ENCODE assay signal across 10 cellular contexts in genomic region chr4:89298788-89299152, GRCh38.
DNase-seq lines count a peak whose midpoint lies in the region; TF ChIP-seq lines count a peak whose summit lies in the region.
"Had no signal": no experiment of that assay in that cellular context is flagged by ENCODE, and none has a peak within 500 bp of the region (broad histone marks: within the 10 kb centered on the region; RNA-seq: fewer than 3 reads in every experiment).

No MANE protein-coding gene starts in this region.

- H3K27me3 Mint-ChIP-seq in dendritic cell treated with granulocyte-macrophage colony-stimulating factor and Interleukin-4, amounts not matched to agents 40 ng/mL and 50 ng/mL, for 4 days: no peaks in the 10 kb centered on the region

- H3K4me1 ChIP-seq in rectal smooth muscle tissue (ENCODE audit: control insufficient read depth, insufficient read depth, low read length): no peaks in the 10 kb centered on the region

- no peaks in the 10 kb centered on the region for H3K9me3 Mint-ChIP-seq in dendritic cell treated with granulocyte-macrophage colony-stimulating factor and Interleukin-4, amounts not matched to agents 40 ng/mL and 50 ng/mL, for 4 days

- H3K27me3 ChIP-seq in rectal smooth muscle tissue (ENCODE audit: control insufficient read depth, insufficient read depth, low read length): no peaks in the 10 kb centered on the region

- peak overlapping the region; percentile 75 for H3K27ac Mint-ChIP-seq in dendritic cell treated with granulocyte-macrophage colony-stimulating factor and Interleukin-4, amounts not matched to agents 40 ng/mL and 50 ng/mL, for 4 days

- TF ChIP-seq CTCF in GM20000 (IDR thresholded peaks at IDR 0.05; ENCODE audit: extremely low read depth, missing control alignments): no peak

- no peaks in the 10 kb centered on the region for H3K36me3 Mint-ChIP-seq in dendritic cell treated with granulocyte-macrophage colony-stimulating factor and Interleukin-4, amounts not matched to agents 40 ng/mL and 50 ng/mL, for 4 days (ENCODE audit: low read depth)

- no peak overlapping the region for H3K9ac ChIP-seq in rectal smooth muscle tissue (ENCODE audit: low read length)

- intact Hi-C loops in dendritic cell treated with granulocyte-macrophage colony-stimulating factor and Interleukin-4, amounts not matched to agents 40 ng/mL and 50 ng/mL, for 4 days (cut with micrococcal nuclease): no loop called here

- no peak overlapping the region for H3K27ac ChIP-seq in rectal smooth muscle tissue (ENCODE audit: low read depth, low read length)
- H3K27ac ChIP-seq: epithelial cell of prostate had no signal

- peak overlapping the region; percentile 56 for H3K4me3 ChIP-seq in rectal smooth muscle tissue (ENCODE audit: low read length)
- H3K4me3 ChIP-seq: K562 had no signal

- H3K36me3 ChIP-seq in rectal smooth muscle tissue (ENCODE audit: control insufficient read depth, insufficient read depth, low read length): no peaks in the 10 kb centered on the region

- H3K4me1 Mint-ChIP-seq in dendritic cell treated with granulocyte-macrophage colony-stimulating factor and Interleukin-4, amounts not matched to agents 40 ng/mL and 50 ng/mL, for 4 days (ENCODE audit: low read depth): peaks cover 50% of the 10 kb centered on the region

- H3K4me3 Mint-ChIP-seq in dendritic cell treated with granulocyte-macrophage colony-stimulating factor and Interleukin-4, amounts not matched to agents 40 ng/mL and 50 ng/mL, for 4 days: peak overlapping the region; percentile 71

- DNase-seq in DMS 273 (lab: John Stamatoyannopoulos, UW; ENCODE audit: unreplicated experiment): peak; percentile 54
- no peak for DNase-seq in DMS 273 treated with DMSO at 0.1 percent for 48 hours (lab: John Stamatoyannopoulos, UW)
- peak; percentile 60 for DNase-seq in NCI-H2227 treated with DMSO at 0.1 percent for 48 hours (lab: John Stamatoyannopoulos, UW)
- DNase-seq in GM20000 (ENCODE audit: low spot score): no peak
- DNase-seq in effector CD4-positive, alpha-beta T cell: no peak
- DNase-seq in globus pallidus (ENCODE audit: low spot score): no peak

Comparison
In these comparisons a context has a peak if more than half of its experiments do, and no peak if none do; other contexts are left out.
1. DNase-seq: peak in DMS 273 (single experiment) and NCI-H2227 treated with DMSO at 0.1 percent for 48 hours (single experiment); none in DMS 273 treated with DMSO at 0.1 percent for 48 hours (single experiment), GM20000 (single experiment), effector CD4-positive, alpha-beta T cell (single experiment) and globus pallidus (single experiment).